20 cellular contexts compared by ENCODE assay signal in the genomic region with DNA sequence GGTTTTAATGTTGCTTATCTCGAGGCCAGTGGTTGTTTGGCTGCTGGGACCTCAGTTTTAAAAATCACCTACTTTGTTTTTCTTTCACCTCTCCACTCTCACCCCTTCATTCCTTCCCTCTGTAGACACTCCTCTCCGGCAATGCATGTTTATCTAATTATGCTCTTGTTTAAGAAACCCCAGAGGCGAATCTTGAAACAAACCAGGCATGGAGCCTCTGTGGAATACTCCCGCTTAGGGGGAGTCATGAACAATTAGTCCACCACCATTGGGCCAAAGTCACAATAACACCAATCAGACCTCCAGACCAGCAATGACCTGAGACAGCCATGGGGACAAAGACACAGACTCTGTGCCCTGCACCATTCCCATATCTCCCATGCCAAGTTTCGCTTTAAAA. TPM values are rescaled to one million over a fixed set of nuclear protein-coding genes. Genes with fewer than 3 reads are reported as not detected.
DNase-seq lines count a peak whose midpoint lies in the region; ATAC-seq and TF ChIP-seq lines count a peak whose summit lies in the region.
"Had no signal": no experiment of that assay in that cellular context is flagged by ENCODE, and none has a peak within 500 bp of the region (broad histone marks: within the 10 kb centered on the region; RNA-seq: fewer than 3 reads in every experiment).

No MANE protein-coding gene starts in this region.

- H3K18ac ChIP-seq in IMR-90 (ENCODE audit: low read depth, low read length) = no peak overlapping the region; the same call in 1 of the 2 replicates

- BruUV-seq in IMR-90 (replicated peaks; lab: Mats Ljungman, UMichigan) = no TSS peak

- H3K9me1 ChIP-seq in IMR-90 (ENCODE audit: insufficient read depth, low read length) = peaks cover 7% of the 10 kb centered on the region

- H3K4me1 ChIP-seq in IMR-90 (ENCODE audit: control insufficient read depth, insufficient read depth, low read length) (peaks cover 4% of the 10 kb centered on the region; the same call in 1 of the 2 replicates), endodermal cell (ENCODE audit: control insufficient read depth, insufficient read depth, low read length) (peaks cover 3% of the 10 kb centered on the region), tibial nerve (peaks cover 0 to 4% (median 0%) of the 10 kb centered on the region in 4 donors), SK-N-SH (ENCODE audit: control insufficient read depth in 1 of 2, insufficient read depth in 2 of 2, low read depth in 1 of 2, low read length in 1 of 2) (no peaks in the 10 kb centered on the region)
- H3K4me1 ChIP-seq: BLaER1 had no signal

- TF ChIP-seq CTCF in IMR-90 (conservative IDR thresholded peaks at IDR 0.05; ENCODE audit: low read depth, low read length) (no peak), endodermal cell (conservative IDR thresholded peaks at IDR 0.05) (no peak), nephron progenitor cell (IDR thresholded peaks at IDR 0.05) (no peak), tibial nerve (IDR thresholded peaks at IDR 0.05) (no peak), SK-N-SH (IDR thresholded peaks at IDR 0.05) (no peak)

- POLR2A ChIA-PET in IMR-90 (lab: Charles Lee; ENCODE audit: unreplicated experiment) (interaction anchor here (0.6 kb wide), 1 partner anchor 65 kb away, joined by 8 read pairs; a partner anchor contains a TSS), SK-N-SH (lab: Yijun Ruan, JAX) (no interaction called here)
- POLR2A ChIA-PET in activated CD4-positive, alpha-beta memory T cell treated with anti-CD3 and anti-CD28 coated beads, Interleukin-2, amount 10 ng/mL, durations not matched to agents 7 days and 5 days (lab: Charles Lee) = no interaction called here

- no peak overlapping the region for H4K91ac ChIP-seq in IMR-90 (ENCODE audit: insufficient read depth, low read depth, low read length)

- H4K5ac ChIP-seq in IMR-90 (ENCODE audit: low read depth, low read length) = no peak overlapping the region

- TF ChIP-seq EP300 in tibial nerve (IDR thresholded peaks at IDR 0.05) (no peak), SK-N-SH (IDR thresholded peaks at IDR 0.05; ENCODE audit: borderline replicate concordance in 1 of 2, low read depth in 1 of 2, low read length in 1 of 2) (no peak)

- H3K4me1 Mint-ChIP-seq in endodermal cell = peaks cover 10% of the 10 kb centered on the region
- H3K4me1 Mint-ChIP-seq in nephron progenitor cell = peaks cover 12% of the 10 kb centered on the region
- no peaks in the 10 kb centered on the region for H3K4me1 Mint-ChIP-seq in activated CD4-positive, alpha-beta memory T cell treated with anti-CD3 and anti-CD28 coated beads, Interleukin-2, amount 10 ng/mL, durations not matched to agents 7 days and 5 days
- H3K4me1 Mint-ChIP-seq: B cell, GM23338 had no signal

- H3K9me3 ChIP-seq in IMR-90 (ENCODE audit: control insufficient read depth, insufficient read depth, low read length) = no peaks in the 10 kb centered on the region
- peaks cover 26% of the 10 kb centered on the region for H3K9me3 ChIP-seq in endodermal cell (ENCODE audit: control insufficient read depth, low read length)
- H3K9me3 ChIP-seq in tibial nerve = no peaks in the 10 kb centered on the region
- no peaks in the 10 kb centered on the region for H3K9me3 ChIP-seq in SK-N-SH

- H3K56ac ChIP-seq in IMR-90 (ENCODE audit: extremely low read depth, insufficient read depth, low read length) = no peak overlapping the region

- no peak overlapping the region for H3K27ac ChIP-seq in IMR-90 (ENCODE audit: insufficient read depth, low read length)
- no peak overlapping the region for H3K27ac ChIP-seq in endodermal cell (ENCODE audit: low read depth, low read length)
- no peak overlapping the region for H3K27ac ChIP-seq in tibial nerve
- no peak overlapping the region for H3K27ac ChIP-seq in SK-N-SH (ENCODE audit: low read depth in 2 of 2, low read length in 1 of 2)
- H3K27ac ChIP-seq: 22Rv1, BLaER1, C4-2B had no signal

- CTCF ChIA-PET in IMR-90 (lab: Yijun Ruan, JAX) (interaction anchor here (0.6 kb wide), 2 partner anchors 305 to 530 kb away, joined by 3 read pairs; no protein-coding TSS in a partner anchor), SK-N-SH (lab: Yijun Ruan, JAX) (interaction anchor here (0.6 kb wide), 1 partner anchor 24 kb away, joined by 3 read pairs; no protein-coding TSS in a partner anchor)
- CTCF ChIA-PET in activated CD4-positive, alpha-beta memory T cell treated with anti-CD3 and anti-CD28 coated beads, Interleukin-2, amount 10 ng/mL, durations not matched to agents 7 days and 5 days (lab: Charles Lee) = interaction anchor here (0.9 kb wide), 1 partner anchor 25 kb away, joined by 3 read pairs; no protein-coding TSS in a partner anchor

- H3K4me2 ChIP-seq in IMR-90 (ENCODE audit: low read depth, low read length) (no peak overlapping the region; the same call in 1 of the 2 replicates), SK-N-SH (no peak overlapping the region)
- H3K4me2 ChIP-seq: BLaER1, GM23338 had no signal

- TF ChIP-seq RAD21 in IMR-90 (IDR thresholded peaks at IDR 0.05; ENCODE audit: low read length) = no peak
- no peak for TF ChIP-seq RAD21 in SK-N-SH (IDR thresholded peaks at IDR 0.05; ENCODE audit: low read length)

- H3K9me2 ChIP-seq in SK-N-SH = no peaks in the 10 kb centered on the region

- H3K27me3 ChIP-seq in IMR-90 (ENCODE audit: control insufficient read depth, insufficient read depth, low read length) = no peaks in the 10 kb centered on the region
- H3K27me3 ChIP-seq in endodermal cell (ENCODE audit: control insufficient read depth, insufficient read depth, low read length, poor library complexity, severe bottlenecking) = no peaks in the 10 kb centered on the region
- H3K27me3 ChIP-seq in tibial nerve = no peaks in the 10 kb centered on the region
- H3K27me3 ChIP-seq in SK-N-SH (ENCODE audit: insufficient read depth) = no peaks in the 10 kb centered on the region
- H3K27me3 ChIP-seq: BLaER1 had no signal

- no peak overlapping the region for H2BK5ac ChIP-seq in IMR-90 (ENCODE audit: low read depth, low read length, poor library complexity, severe bottlenecking)

- peaks cover 14% of the 10 kb centered on the region for H3K9me3 Mint-ChIP-seq in endodermal cell
- H3K9me3 Mint-ChIP-seq in nephron progenitor cell = no peaks in the 10 kb centered on the region
- no peaks in the 10 kb centered on the region for H3K9me3 Mint-ChIP-seq in activated CD4-positive, alpha-beta memory T cell treated with anti-CD3 and anti-CD28 coated beads, Interleukin-2, amount 10 ng/mL, durations not matched to agents 7 days and 5 days
- H3K9me3 Mint-ChIP-seq: CD4-positive, CD25-positive, alpha-beta regulatory T cell; CD8-positive, alpha-beta T cell had no signal

- ATAC-seq in IMR-90 (ENCODE audit: low read depth) = peak; percentile 72
- ATAC-seq: CD8-positive, alpha-beta T cell; GM12878; GM23338; HCT116 had no signal

- no peak overlapping the region for H2AFZ ChIP-seq in IMR-90 (replicated peaks; ENCODE audit: low read length, poor library complexity)
- no peak overlapping the region for H2AFZ ChIP-seq in SK-N-SH (ENCODE audit: low read depth)
- H2AFZ ChIP-seq: GM23338 had no signal

- H3K36me3 ChIP-seq in IMR-90 (ENCODE audit: control insufficient read depth, insufficient read depth, low read length) (no peaks in the 10 kb centered on the region), endodermal cell (ENCODE audit: control insufficient read depth, insufficient read depth, low read length) (no peaks in the 10 kb centered on the region), tibial nerve (no peaks in the 10 kb centered on the region), SK-N-SH (replicated peaks in 1 of 2; ENCODE audit: control insufficient read depth in 1 of 2, insufficient read depth in 2 of 2, low read length in 1 of 2) (no peaks in the 10 kb centered on the region)

- H3K4me3 ChIP-seq in IMR-90 (ENCODE audit: insufficient read depth, low read depth, low read length) (no peak overlapping the region), endodermal cell (ENCODE audit: low read length) (no peak overlapping the region), tibial nerve (no peak overlapping the region), SK-N-SH (ENCODE audit: low read depth in 2 of 2, low read length in 1 of 2) (no peak overlapping the region)
- H3K4me3 ChIP-seq: BLaER1, GM12878, GM23338 had no signal

- H3K27me3 Mint-ChIP-seq in endodermal cell (ENCODE audit: insufficient read depth) (peaks cover 2% of the 10 kb centered on the region), nephron progenitor cell (ENCODE audit: low read depth, poor library complexity) (no peaks in the 10 kb centered on the region)
- H3K27me3 Mint-ChIP-seq in activated CD4-positive, alpha-beta memory T cell treated with anti-CD3 and anti-CD28 coated beads, Interleukin-2, amount 10 ng/mL, durations not matched to agents 7 days and 5 days = no peaks in the 10 kb centered on the region
- H3K27me3 Mint-ChIP-seq: B cell; CD4-positive, CD25-positive, alpha-beta regulatory T cell had no signal

- no peak overlapping the region for H2BK120ac ChIP-seq in IMR-90 (ENCODE audit: low read depth, low read length)

- in situ Hi-C loops in IMR-90 (cut with MboI; ENCODE audit: low sequenced_read_pairs) = loop anchor here (25.0 kb wide), 1 partner anchor 237 kb away; a partner anchor contains a TSS

- no peaks in the 10 kb centered on the region; the same call in 1 of the 2 replicates for H4K20me1 ChIP-seq in IMR-90 (ENCODE audit: insufficient read depth, low read length)
- H4K20me1 ChIP-seq in SK-N-SH (ENCODE audit: insufficient read depth) = no peaks in the 10 kb centered on the region
- H4K20me1 ChIP-seq: BLaER1 had no signal

- no peak overlapping the region for H3K23ac ChIP-seq in IMR-90 (ENCODE audit: low read depth, low read length)

- DNase-seq in IMR-90 (no peak), endodermal cell (no peak), nephron progenitor cell (no peak), tibial nerve (ENCODE audit: low spot score in 2 of 2) (no peak), SK-N-SH (no peak)
- DNase-seq in activated CD4-positive, alpha-beta memory T cell treated with anti-CD3 and anti-CD28 coated beads, Interleukin-2, amount 10 ng/mL, durations not matched to agents 7 days and 5 days = no peak
- DNase-seq: CD4-positive, CD25-positive, alpha-beta regulatory T cell; CD8-positive, alpha-beta T cell; DMS 273 treated with DMSO at 0.1 percent for 48 hours; DMS79; EL; GDM1; H9 had no signal

- intact Hi-C loops in IMR-90 (cut with micrococcal nuclease) = no loop called here

- no peak overlapping the region for H4K8ac ChIP-seq in IMR-90 (ENCODE audit: low read depth in 2 of 2, low read length in 2 of 2)

- no peak overlapping the region for H3K4ac ChIP-seq in IMR-90 (ENCODE audit: low read depth, low read length)

- no peaks in the 10 kb centered on the region for H3K36me3 Mint-ChIP-seq in endodermal cell (ENCODE audit: low read depth)
- H3K36me3 Mint-ChIP-seq in nephron progenitor cell (ENCODE audit: low read depth) = peaks cover 11% of the 10 kb centered on the region
- peaks cover 2% of the 10 kb centered on the region for H3K36me3 Mint-ChIP-seq in activated CD4-positive, alpha-beta memory T cell treated with anti-CD3 and anti-CD28 coated beads, Interleukin-2, amount 10 ng/mL, durations not matched to agents 7 days and 5 days (ENCODE audit: low read depth)

- TF ChIP-seq POLR2A in IMR-90 (IDR thresholded peaks at IDR 0.05; ENCODE audit: low read depth, low read length) (no peak), tibial nerve (IDR thresholded peaks at IDR 0.05) (no peak)

- H3K27ac Mint-ChIP-seq in endodermal cell = peak overlapping the region; percentile 31
- H3K27ac Mint-ChIP-seq in nephron progenitor cell = peak overlapping the region; percentile 22
- H3K27ac Mint-ChIP-seq in activated CD4-positive, alpha-beta memory T cell treated with anti-CD3 and anti-CD28 coated beads, Interleukin-2, amount 10 ng/mL, durations not matched to agents 7 days and 5 days = no peak overlapping the region
- H3K27ac Mint-ChIP-seq: B cell; CD4-positive, CD25-positive, alpha-beta regulatory T cell; CD8-positive, alpha-beta T cell; GM23338; H9 had no signal

- H2BK15ac ChIP-seq in IMR-90 (ENCODE audit: low read depth, low read length) = no peak overlapping the region

- H2AK9ac ChIP-seq in IMR-90 (replicated peaks; ENCODE audit: low read depth, low read length, poor library complexity) = no peak overlapping the region

- no peaks in the 10 kb centered on the region for H3K79me1 ChIP-seq in IMR-90 (ENCODE audit: low read depth in 1 of 2, low read length in 2 of 2)

- no peak overlapping the region for H2AK5ac ChIP-seq in IMR-90 (ENCODE audit: low read depth, low read length)

- WGBS in IMR-90 (ENCODE audit: extremely low coverage in 2 of 2, insufficient read length in 1 of 2), 2 experiments = 100% methylated on average over 1 of the region's 5 CpGs; no CpG with 5 or more reads in 1 of the 2 experiments
- WGBS in endodermal cell (ENCODE audit: insufficient coverage in 1 of 2, insufficient read length in 1 of 2), 2 experiments = 87 to 94% methylated on average over 5 of the region's 5 CpGs
- WGBS in tibial nerve, 2 donors = 62 to 69% methylated on average over 5 of the region's 5 CpGs
- WGBS in SK-N-SH (ENCODE audit: low lambda C conversion rate) = 76% methylated on average over 5 of the region's 5 CpGs

- H3K4me3 Mint-ChIP-seq in endodermal cell (no peak overlapping the region), nephron progenitor cell (no peak overlapping the region)
- no peak overlapping the region for H3K4me3 Mint-ChIP-seq in activated CD4-positive, alpha-beta memory T cell treated with anti-CD3 and anti-CD28 coated beads, Interleukin-2, amount 10 ng/mL, durations not matched to agents 7 days and 5 days
- H3K4me3 Mint-ChIP-seq: B cell; CD4-positive, CD25-positive, alpha-beta regulatory T cell; CD8-positive, alpha-beta T cell; GM23338; H9 had no signal

- no peaks in the 10 kb centered on the region for H3K79me2 ChIP-seq in SK-N-SH (ENCODE audit: insufficient read depth)

- H2BK20ac ChIP-seq in IMR-90 (ENCODE audit: low read depth, low read length) = no peak overlapping the region

- dilution Hi-C loops in IMR-90 (cut with HindIII; ENCODE audit: low sequenced_read_pairs, unreplicated experiment) = no loop called here

- H3K14ac ChIP-seq in IMR-90 (replicated peaks; ENCODE audit: low read depth, low read length) = no peak overlapping the region

- no peak overlapping the region for H3K9ac ChIP-seq in IMR-90 (ENCODE audit: low read depth, low read length)
- no peak overlapping the region for H3K9ac ChIP-seq in endodermal cell (ENCODE audit: extremely low read depth, low read length, poor library complexity, severe bottlenecking)
- no peak overlapping the region for H3K9ac ChIP-seq in SK-N-SH
- H3K9ac ChIP-seq: BLaER1 had no signal

- H3F3A ChIP-seq in SK-N-SH (replicated peaks; ENCODE audit: insufficient read depth) = no peaks in the 10 kb centered on the region

RNA-seq across cellular contexts. Expression of a gene that starts 53.3 kb away (rescaled TPM):
- total RNA-seq in IMR-90 (2012; rRNA removed) = under 0.01 TPM in 2 replicates
- polyA plus RNA-seq in IMR-90 (2012; rRNA removed) = 0.09 and 0.17 TPM in 2 replicates
- polyA plus RNA-seq in IMR-90 (2012; cell fraction: cytosol; rRNA removed) = 0.02 and 0.04 TPM in 2 replicates
- polyA plus RNA-seq in IMR-90 (2012; cell fraction: nucleus; rRNA removed; ENCODE audit: low replicate concordance) = 0.41 and 0.62 TPM in 2 replicates
- total RNA-seq in endodermal cell = under 1 TPM; 0.33 to 0.73 TPM
- polyA plus RNA-seq in endodermal cell (2013, experiment 1 of 2) = 1.4 TPM
- polyA plus RNA-seq in endodermal cell (2013, experiment 2 of 2) = 0.70 TPM
- total RNA-seq in tibial nerve = 1 to 10 TPM in 1 of 4 donors, under 1 TPM in 3; 0.22 to 2.2 (median 0.46) TPM
- under 1 TPM; 0.65 to 0.98 TPM for total RNA-seq in activated CD4-positive, alpha-beta memory T cell treated with anti-CD3 and anti-CD28 coated beads, Interleukin-2, amount 10 ng/mL, durations not matched to agents 7 days and 5 days
- polyA plus RNA-seq in SK-N-SH (2012; rRNA removed) = 0.26 and 0.38 TPM in 2 replicates
- 0.04 and 0.09 TPM in 2 replicates for polyA plus RNA-seq in SK-N-SH (2012; cell fraction: cytosol; rRNA removed)
- 1.7 and 1.8 TPM in 2 replicates for polyA plus RNA-seq in SK-N-SH (2012; cell fraction: nucleus; rRNA removed)
